Comparison of ENCODE assay signal across 8 cellular contexts in genomic region chr19:46416077-46416709, GRCh38.
DNase-seq lines count a peak whose midpoint lies in the region; ATAC-seq and TF ChIP-seq lines count a peak whose summit lies in the region.

No MANE protein-coding gene starts in this region.

- H3K4me3 Mint-ChIP-seq in activated naive CD4-positive, alpha-beta T cell treated with anti-CD3 and anti-CD28 coated beads, Interleukin-2, amount 10 ng/mL, durations not matched to agents 7 days and 5 days: no peak overlapping the region

- DNase-seq in activated naive CD4-positive, alpha-beta T cell treated with anti-CD3 and anti-CD28 coated beads, Interleukin-2, amount 10 ng/mL, durations not matched to agents 7 days and 5 days: peak; percentile 39
- DNase-seq in activated naive CD4-positive, alpha-beta T cell treated with anti-CD3 and anti-CD28 coated beads, Interleukin-2, amount 50 U/mL, for 16 hours: no peak
- DNase-seq in NCI-H2227 treated with DMSO at 0.1 percent for 48 hours (lab: John Stamatoyannopoulos, UW): peak; percentile 81
- DNase-seq in astrocyte of the cerebellum (ENCODE audit: low read depth): peak; percentile 45
- DNase-seq in hypothalamus (lab: John Stamatoyannopoulos, UW): peak in 49 of 51 donors; percentile 14 to 90 (median 75)
- peak; percentile 59 for DNase-seq in retinal pigment epithelial cell (ENCODE audit: low read depth)
- DNase-seq in activated CD4-positive, alpha-beta T cell treated with anti-CD3 and anti-CD28 coated beads for 1 hour: no peak

- H3K4me3 ChIP-seq in astrocyte of the cerebellum (ENCODE audit: low read depth, low read length) (peak overlapping the region; percentile 12), retinal pigment epithelial cell (ENCODE audit: low read length) (peak overlapping the region; percentile 47)

- H3K27me3 Mint-ChIP-seq in activated naive CD4-positive, alpha-beta T cell treated with anti-CD3 and anti-CD28 coated beads, Interleukin-2, amount 10 ng/mL, durations not matched to agents 7 days and 5 days: peaks cover 85% of the 10 kb centered on the region

- in situ Hi-C loops in astrocyte of the cerebellum (cut with HindIII; ENCODE audit: low sequenced_read_pairs): no loop called here

- peaks cover 2% of the 10 kb centered on the region for H3K4me1 Mint-ChIP-seq in activated naive CD4-positive, alpha-beta T cell treated with anti-CD3 and anti-CD28 coated beads, Interleukin-2, amount 10 ng/mL, durations not matched to agents 7 days and 5 days

- H3K27ac Mint-ChIP-seq in activated naive CD4-positive, alpha-beta T cell treated with anti-CD3 and anti-CD28 coated beads, Interleukin-2, amount 10 ng/mL, durations not matched to agents 7 days and 5 days: no peak overlapping the region

- H3K9me3 Mint-ChIP-seq in activated naive CD4-positive, alpha-beta T cell treated with anti-CD3 and anti-CD28 coated beads, Interleukin-2, amount 10 ng/mL, durations not matched to agents 7 days and 5 days: no peaks in the 10 kb centered on the region

- TF ChIP-seq CTCF in astrocyte of the cerebellum (IDR thresholded peaks at IDR 0.05; ENCODE audit: low read depth, low read length, missing control alignments) (no peak), retinal pigment epithelial cell (conservative IDR thresholded peaks at IDR 0.05; ENCODE audit: low read depth, low read length) (no peak)

- no peaks in the 10 kb centered on the region for H3K36me3 Mint-ChIP-seq in activated naive CD4-positive, alpha-beta T cell treated with anti-CD3 and anti-CD28 coated beads, Interleukin-2, amount 10 ng/mL, durations not matched to agents 7 days and 5 days

- CTCF ChIA-PET in activated naive CD4-positive, alpha-beta T cell treated with anti-CD3 and anti-CD28 coated beads, Interleukin-2, amount 10 ng/mL, durations not matched to agents 7 days and 5 days (lab: Charles Lee): no interaction called here

- no peak for ATAC-seq in HG03108 (IDR thresholded peaks at IDR 0.05; ENCODE audit: unreplicated experiment)

Comparison
In these comparisons a context has a peak if more than half of its experiments do, and no peak if none do; other contexts are left out.
1. DNase-seq: peak in activated naive CD4-positive, alpha-beta T cell treated with anti-CD3 and anti-CD28 coated beads, Interleukin-2, amount 10 ng/mL, durations not matched to agents 7 days and 5 days (single experiment), NCI-H2227 treated with DMSO at 0.1 percent for 48 hours (single experiment), astrocyte of the cerebellum (single experiment), hypothalamus (49 of 51) and retinal pigment epithelial cell (single experiment); none in activated naive CD4-positive, alpha-beta T cell treated with anti-CD3 and anti-CD28 coated beads, Interleukin-2, amount 50 U/mL, for 16 hours (single experiment) and activated CD4-positive, alpha-beta T cell treated with anti-CD3 and anti-CD28 coated beads for 1 hour (single experiment).